ENCODE assay signal across 8 cellular contexts in genomic region chr12:101830391-101831325, GRCh38. TPM values are rescaled to one million over a fixed set of nuclear protein-coding genes. Genes with fewer than 3 reads are reported as not detected.
DNase-seq lines count a peak whose midpoint lies in the region; ATAC-seq and TF ChIP-seq lines count a peak whose summit lies in the region.

Gene GNPTAB, minus strand, starts transcription at chr12:101830959. Its CDS starts 284 bp downstream, at chr12:101830675.

- H3K36me3 Mint-ChIP-seq in dendritic cell treated with granulocyte-macrophage colony-stimulating factor and Interleukin-4, amounts not matched to agents 40 ng/mL and 50 ng/mL, for 4 days (ENCODE audit: low read depth), result peaks cover 9% of the 10 kb centered on the region

- H3K27me3 ChIP-seq in liver (ENCODE audit: control insufficient read depth in 4 of 4, insufficient read depth in 4 of 4, low read length in 3 of 4), result no peaks in the 10 kb centered on the region

- peak within 1 kb of the TSS; percentile 62 to 71 for H3K27ac ChIP-seq in liver (ENCODE audit: low read depth in 1 of 2, low read length in 2 of 2)

- peak within 1 kb of the TSS; percentile 83 to 94 (median 85) for H3K4me3 ChIP-seq in liver (ENCODE audit: low read depth in 1 of 3, low read length in 3 of 3)

- DNase-seq in CD1c-positive myeloid dendritic cell (ENCODE audit: extremely low spot score) (peak; percentile 97), NCI-H526 (lab: John Stamatoyannopoulos, UW) (peak; percentile 73 to 95)
- DNase-seq in activated CD4-positive, alpha-beta T cell treated with anti-CD3 and anti-CD28 coated beads, Interleukin-2, amount 50 U/mL, for 1 hour, result peak; percentile 96
- peak; percentile 95 for DNase-seq in stimulated activated CD4-positive, alpha-beta T cell treated with anti-CD3 and anti-CD28 coated beads, Interleukin-4, amount 100 ng/mL, for 1 hour

- H3K4me1 ChIP-seq in liver (ENCODE audit: control insufficient read depth in 4 of 4, insufficient read depth in 4 of 4, low read length in 3 of 4), result peaks cover 3 to 19% (median 9%) of the 10 kb centered on the region in 4 donors

- H3K27ac Mint-ChIP-seq in dendritic cell treated with granulocyte-macrophage colony-stimulating factor and Interleukin-4, amounts not matched to agents 40 ng/mL and 50 ng/mL, for 4 days, result peak within 1 kb of the TSS; percentile 85

- H3K4me3 Mint-ChIP-seq in dendritic cell treated with granulocyte-macrophage colony-stimulating factor and Interleukin-4, amounts not matched to agents 40 ng/mL and 50 ng/mL, for 4 days, result peak within 1 kb of the TSS; percentile 97

- peaks cover 32% of the 10 kb centered on the region for H3K4me1 Mint-ChIP-seq in dendritic cell treated with granulocyte-macrophage colony-stimulating factor and Interleukin-4, amounts not matched to agents 40 ng/mL and 50 ng/mL, for 4 days (ENCODE audit: low read depth)

- H3K9me3 Mint-ChIP-seq in dendritic cell treated with granulocyte-macrophage colony-stimulating factor and Interleukin-4, amounts not matched to agents 40 ng/mL and 50 ng/mL, for 4 days, result no peaks in the 10 kb centered on the region

- H3K9ac ChIP-seq in liver (ENCODE audit: low read depth in 1 of 2, low read length in 2 of 2), result peak within 1 kb of the TSS; percentile 73 to 78

- intact Hi-C loops in dendritic cell treated with granulocyte-macrophage colony-stimulating factor and Interleukin-4, amounts not matched to agents 40 ng/mL and 50 ng/mL, for 4 days (cut with micrococcal nuclease), result loop anchor here (1.0 to 2.0 kb wide), 3 partner anchors 27 to 422 kb away; no protein-coding TSS in a partner anchor

- no peaks in the 10 kb centered on the region for H3K27me3 Mint-ChIP-seq in dendritic cell treated with granulocyte-macrophage colony-stimulating factor and Interleukin-4, amounts not matched to agents 40 ng/mL and 50 ng/mL, for 4 days

- TF ChIP-seq CTCF in liver (IDR thresholded peaks at IDR 0.05; ENCODE audit: low read depth, low read length, missing input control), result peak; percentile 88

- H3K36me3 ChIP-seq in liver (ENCODE audit: control insufficient read depth in 4 of 4, insufficient read depth in 3 of 4, low read depth in 1 of 4, low read length in 3 of 4), result no peaks in the 10 kb centered on the region

- under 1% methylated on average over 93 of the region's 93 CpGs for WGBS in liver

- ATAC-seq in GM19351 (IDR thresholded peaks at IDR 0.05; ENCODE audit: unreplicated experiment) (peak; percentile 89), HG03520 (IDR thresholded peaks at IDR 0.05; ENCODE audit: unreplicated experiment) (peak; percentile 94)

- peak; percentile 60 to 72 for TF ChIP-seq RAD21 in liver (IDR thresholded peaks at IDR 0.05)

- H3K9me3 ChIP-seq in liver (ENCODE audit: control insufficient read depth in 4 of 4, low read length in 3 of 4), result no peaks in the 10 kb centered on the region

TF ChIP-seq in liver, 16 proteins besides CTCF, POLR2A, EP300 and RAD21:
- TF ChIP-seq NR2F2 (IDR thresholded peaks at IDR 0.05), result no peak
- TF ChIP-seq SP1 (IDR thresholded peaks at IDR 0.05), result peak; percentile 18

RNA-seq across cellular contexts. Expression of gene GNPTAB, which starts in this region (rescaled TPM):
- 10 to 100 TPM in 1 of 2 donors, 1 to 10 TPM in 1; 8.3 to 11.1 TPM for total RNA-seq in liver
- polyA plus RNA-seq in liver, result 1 to 10 TPM; 4.6 to 7.2 TPM

Comparison
In these comparisons a context has a peak if more than half of its experiments do, and no peak if none do; other contexts are left out.
1. Peak in every context shown above with its lines: DNase-seq, ATAC-seq, H3K4me3 ChIP-seq and H3K27ac ChIP-seq.